Comparison of ENCODE assay signal across 28 cellular contexts in the genomic region with DNA sequence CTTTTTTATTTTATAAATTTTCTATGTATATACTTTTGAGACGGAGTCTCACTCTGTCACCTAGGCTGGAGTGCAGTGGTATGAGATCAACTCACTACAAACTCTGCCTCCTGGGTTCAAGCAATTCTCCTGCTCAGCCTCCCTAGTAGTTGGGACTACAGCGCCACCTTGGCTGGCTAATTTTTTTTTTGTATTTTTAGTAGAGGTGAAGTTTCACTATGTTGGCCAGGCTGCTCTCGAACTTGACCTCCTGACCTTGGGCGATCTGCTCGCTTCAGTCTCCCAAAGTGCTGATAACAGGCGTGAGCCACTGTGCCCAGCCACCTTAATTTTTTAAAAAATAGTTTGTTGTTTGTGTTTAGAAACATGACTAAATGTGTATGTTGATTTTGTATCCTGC.
"Had no signal": no experiment of that assay in that cellular context is flagged by ENCODE, and none has a peak within 500 bp of the region (broad histone marks: within the 10 kb centered on the region; RNA-seq: fewer than 3 reads in every experiment).

No MANE protein-coding gene starts in this region.

- H3K4me1 ChIP-seq: gastrocnemius medialis, neural progenitor cell, parathyroid adenoma, suprapubic skin, transverse colon, upper lobe of right lung, uterus had no signal

- ATAC-seq: effector memory CD8-positive, alpha-beta T cell; gastrocnemius medialis; left lobe of liver; mucosa of descending colon; natural killer cell treated with Interleukin-12 subunit alpha and Interleukin-12 subunit beta and Interleukin-15 and Interleukin-18, amount 100 ng/mL, for 72 hours; sciatic nerve; stimulated activated naive CD8-positive, alpha-beta T cell treated with anti-CD3 and anti-CD28 coated beads, Interleukin-15, amount 100 ng/mL, for 72 hours; upper lobe of right lung had no signal

- H3K9ac ChIP-seq: neural progenitor cell, parathyroid adenoma had no signal

- H3K27me3 Mint-ChIP-seq: memory B cell, progenitor cell of endocrine pancreas had no signal

- FAIRE-seq: kidney had no signal

- H3K27me3 ChIP-seq: gastrocnemius medialis, neural progenitor cell, suprapubic skin, transverse colon, upper lobe of right lung, uterus had no signal

- H3K4me2 ChIP-seq: neural progenitor cell, smooth muscle cell had no signal

- H3K36me3 Mint-ChIP-seq: memory B cell; mesothelial cell of epicardium; naive B cell; natural killer cell treated with Interleukin-12 subunit alpha and Interleukin-12 subunit beta and Interleukin-15 and Interleukin-18, amount 100 ng/mL, for 72 hours; neural progenitor cell had no signal

- H2AFZ ChIP-seq: neural progenitor cell, parathyroid adenoma had no signal

- DNase-seq: cortex of kidney; effector memory CD8-positive, alpha-beta T cell; foreskin fibroblast; gastrocnemius medialis; head of caudate nucleus; kidney; mucosa of descending colon; naive B cell; stimulated activated CD4-positive, alpha-beta T cell treated with anti-CD3 and anti-CD28 coated beads, Interleukin-12 subunit alpha, Interleukin-12 subunit beta, amount 100 ng/mL, for 4 hours; stimulated activated CD4-positive, alpha-beta T cell treated with anti-CD3 and anti-CD28 coated beads, Interleukin-1b, Interleukin-23, amount 100 ng/mL, for 48 hours; stimulated activated CD4-positive, alpha-beta T cell treated with anti-CD3 and anti-CD28 coated beads, Interleukin-4, amount 100 ng/mL, for 1 hour; stimulated activated CD8-positive, alpha-beta memory T cell treated with anti-CD3 and anti-CD28 coated beads, Interleukin-4, amount 100 ng/mL, for 48 hours; stimulated activated naive CD4-positive, alpha-beta T cell; stimulated activated naive CD8-positive, alpha-beta T cell treated with anti-CD3 and anti-CD28 coated beads, Interleukin-15, amount 100 ng/mL, for 72 hours; transverse colon; upper lobe of right lung; uterus had no signal

- H3K27ac ChIP-seq: gastrocnemius medialis, neural progenitor cell, parathyroid adenoma, suprapubic skin, transverse colon, upper lobe of right lung, uterus had no signal

- H3K4me3 Mint-ChIP-seq: effector memory CD8-positive, alpha-beta T cell; memory B cell; mesothelial cell of epicardium; natural killer cell treated with Interleukin-12 subunit alpha and Interleukin-12 subunit beta and Interleukin-15 and Interleukin-18, amount 100 ng/mL, for 72 hours; neural progenitor cell; stimulated activated naive CD8-positive, alpha-beta T cell treated with anti-CD3 and anti-CD28 coated beads, Interleukin-15, amount 100 ng/mL, for 72 hours had no signal

- H3K4me1 Mint-ChIP-seq: memory B cell; naive B cell; neural progenitor cell; stimulated activated naive CD8-positive, alpha-beta T cell treated with anti-CD3 and anti-CD28 coated beads, Interleukin-15, amount 100 ng/mL, for 72 hours had no signal

- H3K4me3 ChIP-seq: gastrocnemius medialis, lung, mucosa of descending colon, neural progenitor cell, smooth muscle cell, suprapubic skin, transverse colon, upper lobe of right lung, uterus had no signal

- H3K9me3 ChIP-seq: gastrocnemius medialis, mucosa of descending colon, suprapubic skin, transverse colon, upper lobe of right lung, uterus had no signal

- H3K79me2 ChIP-seq: parathyroid adenoma had no signal

- H3K27ac Mint-ChIP-seq: effector memory CD8-positive, alpha-beta T cell; memory B cell; mesothelial cell of epicardium; naive B cell; natural killer cell treated with Interleukin-12 subunit alpha and Interleukin-12 subunit beta and Interleukin-15 and Interleukin-18, amount 100 ng/mL, for 72 hours; neural progenitor cell; progenitor cell of endocrine pancreas; stimulated activated naive CD8-positive, alpha-beta T cell treated with anti-CD3 and anti-CD28 coated beads, Interleukin-15, amount 100 ng/mL, for 72 hours had no signal

- H3K9me3 Mint-ChIP-seq: natural killer cell treated with Interleukin-12 subunit alpha and Interleukin-12 subunit beta and Interleukin-15 and Interleukin-18, amount 100 ng/mL, for 72 hours had no signal

- H3K36me3 ChIP-seq: gastrocnemius medialis, neural progenitor cell, suprapubic skin, transverse colon, upper lobe of right lung, uterus had no signal
